ENCODE assay signal across 8 cellular contexts in the genomic region with DNA sequence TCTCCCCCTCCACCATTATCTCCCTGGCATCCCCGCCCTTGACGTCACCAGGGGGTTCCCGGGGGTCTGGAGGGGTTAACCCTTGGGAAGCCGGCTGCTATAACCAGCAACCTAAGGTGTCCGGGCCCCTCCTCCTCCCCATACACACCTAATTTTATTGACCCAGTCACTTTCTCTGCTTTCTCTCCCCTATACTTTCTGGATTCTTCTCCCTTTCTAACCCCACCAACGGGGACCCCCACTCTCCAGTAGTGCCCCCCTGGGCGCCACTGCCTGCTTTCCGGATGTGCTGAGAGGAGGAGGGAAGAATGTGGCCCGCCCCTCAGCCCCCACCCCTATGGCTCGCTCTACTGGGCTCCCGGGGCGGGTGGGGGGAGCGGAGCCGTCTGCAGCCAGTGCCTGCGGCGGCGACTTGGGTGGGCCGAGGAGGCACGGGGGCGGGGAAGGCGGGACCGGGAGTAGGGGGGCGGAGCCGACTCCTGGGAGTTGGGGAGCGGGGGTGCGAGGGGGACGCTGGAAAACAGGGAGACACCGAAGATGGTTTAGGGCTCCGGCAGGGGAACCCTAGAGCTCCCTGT. TPM values are rescaled to one million over a fixed set of nuclear protein-coding genes. Genes with fewer than 3 reads are reported as not detected.
DNase-seq lines count a peak whose midpoint lies in the region; TF ChIP-seq lines count a peak whose summit lies in the region.

No MANE protein-coding gene starts in this region.

- peak overlapping the region; percentile 70 for H3K9ac ChIP-seq in skeletal muscle satellite cell (ENCODE audit: low read depth, low read length)

- TF ChIP-seq CTCF in astrocyte of the cerebellum (IDR thresholded peaks at IDR 0.05; ENCODE audit: low read depth, low read length, missing control alignments) = no peak

- H3K36me3 ChIP-seq in skeletal muscle satellite cell (ENCODE audit: insufficient read depth, low read length) = no peaks in the 10 kb centered on the region

- H3K4me3 ChIP-seq in astrocyte of the cerebellum (ENCODE audit: low read depth, low read length) (peak overlapping the region; percentile 51), iPS-18c (ENCODE audit: insufficient read depth, low read depth, low read length) (peak overlapping the region; percentile 64), skeletal muscle satellite cell (ENCODE audit: low read length) (peak overlapping the region; percentile 87)

- H3K9me3 ChIP-seq in iPS-18c (ENCODE audit: control insufficient read depth, insufficient read depth, low read length) = no peaks in the 10 kb centered on the region
- H3K9me3 ChIP-seq in skeletal muscle satellite cell (replicated peaks; ENCODE audit: low read length) = no peaks in the 10 kb centered on the region

- DNase-seq in DMS53 (lab: John Stamatoyannopoulos, UW) (peak; percentile 50), DMS53 treated with DMSO at 0.1 percent for 48 hours (lab: John Stamatoyannopoulos, UW; ENCODE audit: unreplicated experiment) (no peak), NCI-H69 (lab: John Stamatoyannopoulos, UW) (peak; percentile 82), astrocyte of the cerebellum (ENCODE audit: low read depth) (no peak), KBM-7 (no peak), NCI-H1048 (lab: John Stamatoyannopoulos, UW) (no peak)

- peaks cover 10% of the 10 kb centered on the region for H3K27me3 ChIP-seq in skeletal muscle satellite cell (ENCODE audit: control insufficient read depth, insufficient read depth, low read length)

- H3K4me2 ChIP-seq in skeletal muscle satellite cell (ENCODE audit: low read length) = peak overlapping the region; percentile 99

- in situ Hi-C loops in astrocyte of the cerebellum (cut with HindIII; ENCODE audit: low sequenced_read_pairs) = loop anchor here (25.0 kb wide), 1 partner anchor 149 kb away; no protein-coding TSS in a partner anchor
- in situ Hi-C loops in KBM-7 (cut with MboI; ENCODE audit: low pct_unique_long_range_greater_than_20kb, low sequenced_read_pairs) = no loop called here

- H3K4me1 ChIP-seq in skeletal muscle satellite cell (ENCODE audit: control insufficient read depth, insufficient read depth, low read length) = peaks cover 25% of the 10 kb centered on the region

RNA-seq across cellular contexts. Expression of gene GLI1, which starts 1.8 kb away (rescaled TPM):
- 0.44 and 0.76 TPM in 2 replicates for total RNA-seq in skeletal muscle satellite cell (2012; rRNA removed)

RNA-seq across cellular contexts. Expression of gene INHBE, which starts 6.3 kb away (rescaled TPM):
- total RNA-seq in skeletal muscle satellite cell (2012; rRNA removed) = 0.44 and 1.3 TPM in 2 replicates

RNA-seq across cellular contexts. Expression of gene ARHGAP9, which starts 18.3 kb away (rescaled TPM):
- total RNA-seq in skeletal muscle satellite cell (2012; rRNA removed) = 0.22 TPM in 1 of 2 replicates, not detected in the other

RNA-seq across cellular contexts. Expression of gene MARS1, which starts 26.5 kb away (rescaled TPM):
- total RNA-seq in skeletal muscle satellite cell (2012; rRNA removed) = 111 and 120 TPM in 2 replicates

RNA-seq across cellular contexts. Expression of gene INHBC, which starts 26.8 kb away (rescaled TPM):
- total RNA-seq in skeletal muscle satellite cell (2012; rRNA removed) = not detected in 2 replicates

Comparison
In these comparisons a context has a peak if more than half of its experiments do, and no peak if none do; other contexts are left out.
1. DNase-seq: peak in DMS53 (single experiment) and NCI-H69 (single experiment); none in DMS53 treated with DMSO at 0.1 percent for 48 hours (single experiment), astrocyte of the cerebellum (single experiment), KBM-7 (single experiment) and NCI-H1048 (single experiment).
2. Peak in every context shown above with its lines, with median percentiles within 50 percentile points of each other: H3K4me3 ChIP-seq.